In the genomic region with DNA sequence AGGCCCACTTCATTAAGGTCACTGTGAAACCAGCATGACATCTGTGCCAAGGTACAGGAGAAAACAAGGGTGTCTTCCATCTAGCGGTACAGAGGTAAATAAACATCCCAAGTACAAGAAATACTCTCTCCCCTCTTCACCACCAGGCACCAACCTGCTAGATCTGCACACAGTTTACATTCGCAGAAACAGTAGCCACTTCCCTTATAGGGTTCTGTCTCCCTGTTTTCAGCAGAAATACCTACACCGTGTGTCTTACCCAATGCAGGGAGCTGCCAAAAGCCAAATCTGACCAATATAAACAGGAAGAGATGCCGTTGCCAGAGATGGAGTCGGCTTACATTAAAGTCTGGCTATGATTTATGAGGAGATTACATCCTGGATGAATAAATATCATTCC, we compare ENCODE assay signal across 25 cellular contexts. TPM values are rescaled to one million over a fixed set of nuclear protein-coding genes. Genes with fewer than 3 reads are reported as not detected.
DNase-seq lines count a peak whose midpoint lies in the region; ATAC-seq, FAIRE-seq and TF ChIP-seq lines count a peak whose summit lies in the region.
"Had no signal": no experiment of that assay in that cellular context is flagged by ENCODE, and none has a peak within 500 bp of the region (broad histone marks: within the 10 kb centered on the region; RNA-seq: fewer than 3 reads in every experiment).

No MANE protein-coding gene starts in this region.

- no peak overlapping the region for H3K27ac Mint-ChIP-seq in astrocyte (ENCODE audit: unreplicated experiment)
- H3K27ac Mint-ChIP-seq in neural progenitor cell: no peak overlapping the region
- H3K27ac Mint-ChIP-seq: activated CD4-positive, alpha-beta T cell treated with anti-CD3 and anti-CD28 coated beads, Interleukin-2, amount 10 ng/mL, durations not matched to agents 24 days and 14 days; naive B cell; stimulated activated effector memory CD8-positive, alpha-beta T cell treated with anti-CD3 and anti-CD28 coated beads, Interleukin-12 subunit alpha, Interleukin-12 subunit beta, amount 100 ng/mL, for 72 hours had no signal

- H3K4me1 Mint-ChIP-seq in astrocyte (ENCODE audit: low read depth, unreplicated experiment) (peaks cover 1% of the 10 kb centered on the region), neural progenitor cell (peaks cover 21% of the 10 kb centered on the region)

- H3K4me1 ChIP-seq in astrocyte (ENCODE audit: insufficient read depth, low read length): peaks cover 12% of the 10 kb centered on the region
- H3K4me1 ChIP-seq in neural progenitor cell: peaks cover 31% of the 10 kb centered on the region
- H3K4me1 ChIP-seq in transverse colon: peaks cover 0 to 25% (median 17%) of the 10 kb centered on the region in 4 donors

- H3K4me2 ChIP-seq in astrocyte (ENCODE audit: low read length) (peak overlapping the region; percentile 90), neural progenitor cell (peak overlapping the region; percentile 99)
- H3K4me2 ChIP-seq: KMS-11 had no signal

- H3K36me3 Mint-ChIP-seq in astrocyte (ENCODE audit: low read depth, unreplicated experiment) (no peaks in the 10 kb centered on the region), neural progenitor cell (no peaks in the 10 kb centered on the region)
- H3K36me3 Mint-ChIP-seq: naive B cell; stimulated activated effector memory CD8-positive, alpha-beta T cell treated with anti-CD3 and anti-CD28 coated beads, Interleukin-12 subunit alpha, Interleukin-12 subunit beta, amount 100 ng/mL, for 72 hours had no signal

- no peaks in the 10 kb centered on the region for H4K20me1 ChIP-seq in astrocyte (ENCODE audit: insufficient read depth, low read length)
- no peaks in the 10 kb centered on the region for H4K20me1 ChIP-seq in neural progenitor cell (ENCODE audit: low read depth)

- H2AFZ ChIP-seq in astrocyte (ENCODE audit: low read depth, low read length): no peak overlapping the region
- no peak overlapping the region for H2AFZ ChIP-seq in neural progenitor cell (replicated peaks)
- H2AFZ ChIP-seq: GM23248 had no signal

- H3K4me3 ChIP-seq in MG63 (no peak overlapping the region), astrocyte (ENCODE audit: insufficient read depth, low read depth, low read length) (no peak overlapping the region), neural progenitor cell (no peak overlapping the region), transverse colon (no peak overlapping the region)
- H3K4me3 ChIP-seq: BLaER1, GM23248 had no signal

- in situ Hi-C loops in transverse colon (cut with MboI; ENCODE audit: low pct_ligation_motif_present in 1 of 4, low pct_unique_long_range_greater_than_20kb in 1 of 4, low sequenced_read_pairs in 3 of 4): no loop called here

- no peak for FAIRE-seq in astrocyte (lab: Jason Lieb, UNC)

- intact Hi-C loops in transverse colon (cut with DNase I; ENCODE audit: low total_unique reads): no loop called here

- H3K9me3 ChIP-seq in MG63 (no peaks in the 10 kb centered on the region), astrocyte (ENCODE audit: insufficient read depth, low read depth, low read length) (no peaks in the 10 kb centered on the region), neural progenitor cell (ENCODE audit: low read depth) (no peaks in the 10 kb centered on the region), transverse colon (no peaks in the 10 kb centered on the region)
- H3K9me3 ChIP-seq: BLaER1, lower lobe of right lung, thyroid gland had no signal

- no peaks in the 10 kb centered on the region for H3K36me3 ChIP-seq in MG63
- no peaks in the 10 kb centered on the region for H3K36me3 ChIP-seq in astrocyte (ENCODE audit: insufficient read depth, low read length)
- H3K36me3 ChIP-seq in neural progenitor cell: no peaks in the 10 kb centered on the region
- no peaks in the 10 kb centered on the region for H3K36me3 ChIP-seq in transverse colon
- H3K36me3 ChIP-seq: BLaER1, lower lobe of right lung, thyroid gland had no signal

- no peak for TF ChIP-seq POLR2A in transverse colon (IDR thresholded peaks at IDR 0.05)

- H3K27ac ChIP-seq in astrocyte (ENCODE audit: low read depth, low read length): no peak overlapping the region
- no peak overlapping the region for H3K27ac ChIP-seq in neural progenitor cell
- no peak overlapping the region for H3K27ac ChIP-seq in transverse colon
- H3K27ac ChIP-seq: 22Rv1, BLaER1, GM23248, KMS-11, lower lobe of right lung, thyroid gland had no signal

- H3K79me2 ChIP-seq in astrocyte (ENCODE audit: insufficient read depth, low read length) (no peaks in the 10 kb centered on the region), neural progenitor cell (ENCODE audit: low read depth) (no peaks in the 10 kb centered on the region)

- H3K4me3 Mint-ChIP-seq in astrocyte (ENCODE audit: unreplicated experiment) (no peak overlapping the region), neural progenitor cell (peak overlapping the region; percentile 36)
- H3K4me3 Mint-ChIP-seq: naive B cell had no signal

- H3F3A ChIP-seq in neural progenitor cell (ENCODE audit: low read depth): peaks cover 27% of the 10 kb centered on the region

- TF ChIP-seq EP300 in transverse colon (IDR thresholded peaks at IDR 0.05; ENCODE audit: low read depth): no peak

- H3K27me3 ChIP-seq in MG63 (peaks cover 10% of the 10 kb centered on the region), astrocyte (ENCODE audit: insufficient read depth, low read length) (peaks cover 47% of the 10 kb centered on the region), neural progenitor cell (peaks cover 100% of the 10 kb centered on the region), transverse colon (peaks cover 69% of the 10 kb centered on the region)

- TF ChIP-seq CTCF in astrocyte (IDR thresholded peaks at IDR 0.05; ENCODE audit: insufficient read depth, low read depth, low read length) (no peak), neural progenitor cell (IDR thresholded peaks at IDR 0.05) (no peak), transverse colon (IDR thresholded peaks at IDR 0.05) (no peak)

- ATAC-seq in GM18502 (IDR thresholded peaks at IDR 0.05; ENCODE audit: poor library complexity, unreplicated experiment): no peak
- ATAC-seq: lower lobe of right lung; Panc1; SK-N-SH treated with all-trans-retinoic acid at 6 μM for 48 hours; stimulated activated effector memory CD8-positive, alpha-beta T cell treated with anti-CD3 and anti-CD28 coated beads, Interleukin-12 subunit alpha, Interleukin-12 subunit beta, amount 100 ng/mL, for 72 hours had no signal

- DNase-seq in DMS 273 (lab: John Stamatoyannopoulos, UW; ENCODE audit: unreplicated experiment) (peak; percentile 5), DMS 273 treated with DMSO at 0.1 percent for 48 hours (lab: John Stamatoyannopoulos, UW) (no peak), MG63 (peak; percentile 63), astrocyte (ENCODE audit: low read depth) (peak; percentile 50), neural progenitor cell (ENCODE audit: low spot score) (no peak), transverse colon (no peak), medulla oblongata (ENCODE audit: extremely low spot score) (no peak)
- DNase-seq: activated CD4-positive, alpha-beta T cell treated with anti-CD3 and anti-CD28 coated beads, Interleukin-2, amount 10 ng/mL, durations not matched to agents 24 days and 14 days; activated CD8-positive, alpha-beta memory T cell treated with anti-CD3 and anti-CD28 coated beads, Interleukin-2, amount 50 U/mL, for 48 hours; activated naive CD4-positive, alpha-beta T cell; dermis blood vessel endothelial cell; DMS153; foreskin melanocyte; GM23248; lower lobe of right lung; naive B cell; NCI-H1694; thyroid gland had no signal

- H3K9me3 Mint-ChIP-seq in astrocyte (ENCODE audit: unreplicated experiment) (no peaks in the 10 kb centered on the region), neural progenitor cell (peaks cover 2% of the 10 kb centered on the region)
- H3K9me3 Mint-ChIP-seq: activated CD4-positive, alpha-beta T cell treated with anti-CD3 and anti-CD28 coated beads, Interleukin-2, amount 10 ng/mL, durations not matched to agents 24 days and 14 days; naive B cell; stimulated activated effector memory CD8-positive, alpha-beta T cell treated with anti-CD3 and anti-CD28 coated beads, Interleukin-12 subunit alpha, Interleukin-12 subunit beta, amount 100 ng/mL, for 72 hours had no signal

- H3K9ac ChIP-seq in astrocyte (ENCODE audit: low read length) (no peak overlapping the region), neural progenitor cell (no peak overlapping the region)
- H3K9ac ChIP-seq: BLaER1, GM23248, KMS-11 had no signal

- H3K27me3 Mint-ChIP-seq in astrocyte (ENCODE audit: low read depth, unreplicated experiment) (peaks cover 84% of the 10 kb centered on the region), neural progenitor cell (ENCODE audit: insufficient read depth, low read depth) (peaks cover 83% of the 10 kb centered on the region)

- 0 to 33% methylated on average over 3 to 5 of the region's 5 CpGs for WGBS in transverse colon (ENCODE audit: low coverage in 1 of 2), 2 donors

RNA-seq across cellular contexts. Expression of a gene that starts 1.2 kb away (rescaled TPM):
- 0.23 and 0.35 TPM in 2 replicates for total RNA-seq in MG63 (2014; rRNA removed; shearing (Covaris generic); ENCODE audit: low replicate concordance)
- 0.31 and 0.89 TPM in 2 replicates for total RNA-seq in astrocyte
- total RNA-seq in neural progenitor cell (ENCODE audit: low replicate concordance): 3.6 and 7.1 TPM in 2 replicates
- total RNA-seq in transverse colon: 1 to 10 TPM in 1 of 4 donors, under 1 TPM in 2, not detected in 1; 0.41 to 1.1 (median 0.75) TPM
- total RNA-seq: dermis blood vessel endothelial cell, GM23248 had no signal

RNA-seq across cellular contexts. Expression of a gene that starts 25.0 kb away (rescaled TPM):
- total RNA-seq in MG63 (2014; rRNA removed; shearing (Covaris generic); ENCODE audit: low replicate concordance): not detected in 2 replicates
- total RNA-seq in astrocyte (0.18 and 0.29 TPM in 2 replicates), neural progenitor cell (ENCODE audit: low replicate concordance) (0.15 and 0.37 TPM in 2 replicates), transverse colon (under 1 TPM in 2 of 4 donors, not detected in 2; 0.14 to 0.37 TPM)
- total RNA-seq: GM23248 had no signal

Comparison
In these comparisons a context has a peak if more than half of its experiments do, and no peak if none do; other contexts are left out.
1. DNase-seq: peak in DMS 273 (single experiment), MG63 (single experiment) and astrocyte (single experiment); none in DMS 273 treated with DMSO at 0.1 percent for 48 hours (single experiment), neural progenitor cell (single experiment), transverse colon (single experiment) and medulla oblongata (single experiment).